In the genomic region with DNA sequence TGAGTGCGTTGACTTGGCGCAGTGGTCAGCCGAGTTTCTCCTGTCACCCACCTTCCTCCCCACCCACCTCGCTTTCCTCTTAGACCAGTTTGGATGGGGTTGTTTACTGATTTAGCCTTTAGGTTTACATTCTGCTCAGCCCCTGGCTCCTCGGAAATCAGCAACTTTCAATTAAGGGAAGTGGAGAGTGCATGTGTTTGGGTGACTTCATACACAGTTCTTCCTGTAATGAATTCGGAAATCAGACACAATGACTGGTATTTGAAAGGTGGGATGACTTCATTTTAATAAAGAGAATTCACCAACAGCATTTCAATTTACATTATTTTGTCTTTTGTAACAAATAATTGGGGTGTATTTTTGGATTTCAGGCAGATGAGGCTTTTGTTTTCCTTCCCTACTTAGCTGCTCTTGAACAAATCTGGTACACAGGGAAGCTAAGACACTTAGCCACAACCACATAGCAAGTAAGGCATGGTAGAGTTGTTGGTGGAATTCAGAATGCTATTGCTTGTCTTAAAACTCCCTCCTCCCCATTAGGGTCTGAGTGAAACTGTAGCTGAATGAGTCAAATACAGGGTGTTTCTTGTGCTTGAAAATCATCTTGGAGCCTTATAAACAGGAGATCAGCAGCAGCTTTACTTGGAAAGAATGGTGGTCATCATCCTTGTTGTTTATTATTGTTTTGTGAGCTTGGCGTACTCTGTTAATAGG, we compare ENCODE assay signal across 1 cellular context.
TF ChIP-seq lines count a peak whose summit lies in the region.

No MANE protein-coding gene starts in this region.

TF ChIP-seq in IMR-90, 13 proteins besides CTCF, POLR2A, EP300 and RAD21:
- TF ChIP-seq CEBPB (IDR thresholded peaks at IDR 0.05; ENCODE audit: low read depth, low read length), result no peak
- peak; percentile 7 for TF ChIP-seq MXI1 (IDR thresholded peaks at IDR 0.05; ENCODE audit: borderline replicate concordance, low read depth, low read length)
TF ChIP-seq in IMR-90: peak in this region for 1.
